20 cellular contexts compared by ENCODE assay signal in the genomic region with DNA sequence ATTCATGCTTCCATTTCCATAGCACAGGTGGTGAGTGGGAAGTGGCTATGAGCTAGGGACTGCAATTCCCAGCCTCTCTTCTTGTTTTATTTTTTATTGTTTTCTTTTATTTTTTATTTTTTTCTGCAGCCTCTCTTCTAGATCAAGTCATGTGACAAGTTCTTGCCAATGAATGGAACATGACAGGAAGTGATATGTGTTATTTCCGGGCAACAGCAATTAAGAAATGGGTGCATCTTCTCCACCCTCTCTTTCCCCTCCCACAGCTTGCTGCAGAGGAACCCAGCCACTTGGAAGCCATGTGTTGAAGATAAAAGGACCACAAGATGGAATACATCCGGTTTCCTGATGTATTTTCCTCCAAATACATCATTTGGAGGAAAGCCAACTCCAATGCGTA. TPM values are rescaled to one million over a fixed set of nuclear protein-coding genes. Genes with fewer than 3 reads are reported as not detected.
"Had no signal": no experiment of that assay in that cellular context is flagged by ENCODE, and none has a peak within 500 bp of the region (broad histone marks: within the 10 kb centered on the region; RNA-seq: fewer than 3 reads in every experiment).

No MANE protein-coding gene starts in this region.

- H3K9me3 ChIP-seq: SJCRH30 had no signal

- DNase-seq: IMR-90, MV-4-11, NCI-H1048, NCI-H1105, NCI-H1417, NCI-H1436 treated with DMSO at 0.1 percent for 48 hours, NCI-H1694, NCI-H187 treated with DMSO at 0.1 percent for 48 hours, NCI-H2081 treated with DMSO at 0.1 percent for 48 hours, NCI-H2227 treated with DMSO at 0.1 percent for 48 hours, NCI-H524, NCI-H526 treated with DMSO at 0.1 percent for 48 hours, NCI-H774, PC-3, SHP77 treated with DMSO at 0.1 percent for 48 hours, SJCRH30 had no signal

- H3K36me3 ChIP-seq: SJCRH30 had no signal

- ATAC-seq: HepG2, Panc1, PC-3, Right ventricle myocardium inferior, SK-N-SH treated with all-trans-retinoic acid at 6 μM for 48 hours had no signal

- H3K4me3 ChIP-seq: SJCRH30 had no signal

- H3K27ac ChIP-seq: SJCRH30 had no signal

- H3K27me3 ChIP-seq: SJCRH30 had no signal

- H3K4me1 ChIP-seq: SJCRH30 had no signal

RNA-seq across cellular contexts. Expression of gene IRX5, which starts 23.6 kb away (rescaled TPM):
- total RNA-seq: HepG2, IMR-90 had no signal
